16 cellular contexts compared by ENCODE assay signal in the genomic region with DNA sequence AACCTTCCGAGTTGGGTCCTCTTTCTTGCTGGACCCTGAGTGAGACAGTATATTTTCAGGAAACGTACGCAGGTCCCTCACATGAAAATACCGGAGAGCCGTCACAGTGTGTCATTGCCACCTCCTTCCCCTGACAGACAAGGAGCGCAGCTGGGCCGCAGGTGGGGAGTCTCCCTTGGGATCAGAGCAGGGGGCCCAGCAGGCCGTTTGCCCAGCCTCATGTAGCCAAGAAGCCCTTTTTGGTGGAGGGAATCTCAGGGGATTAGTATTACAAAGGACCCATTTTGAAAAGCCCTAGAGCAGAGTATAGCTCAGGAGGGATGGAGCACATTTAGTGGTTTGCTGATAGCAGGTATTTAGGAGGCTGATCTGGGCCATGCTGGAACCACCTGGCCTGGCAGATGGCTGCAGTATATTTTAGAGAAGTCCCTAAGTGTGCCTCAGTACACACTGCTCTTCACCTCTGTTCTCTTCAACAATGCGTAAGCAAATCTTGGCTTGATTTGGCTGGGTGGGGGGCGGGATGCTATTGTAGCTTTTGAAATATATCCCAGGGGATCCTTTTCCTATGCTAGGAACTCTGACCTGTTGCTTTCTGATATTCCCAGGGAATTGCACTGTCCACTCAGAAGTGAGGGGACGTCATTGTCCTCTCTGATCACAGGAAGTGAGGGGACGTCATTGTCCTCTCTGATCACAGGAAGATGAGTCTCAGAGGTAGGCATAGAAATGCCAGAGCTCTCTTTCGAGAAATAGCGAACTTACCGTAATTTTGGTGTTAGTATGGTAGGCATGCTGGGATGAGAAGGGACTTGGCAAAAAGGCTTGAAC.
DNase-seq lines count a peak whose midpoint lies in the region; ATAC-seq, FAIRE-seq and TF ChIP-seq lines count a peak whose summit lies in the region.
"Had no signal": no experiment of that assay in that cellular context is flagged by ENCODE, and none has a peak within 500 bp of the region (broad histone marks: within the 10 kb centered on the region; RNA-seq: fewer than 3 reads in every experiment).

No MANE protein-coding gene starts in this region.

- H2AK5ac ChIP-seq in H1 (ENCODE audit: low read depth, low read length): no peak overlapping the region

- H3K9ac ChIP-seq in BLaER1 (no peak overlapping the region), H1 (replicated peaks in 1 of 4; ENCODE audit: extremely low read depth in 1 of 4, low read depth in 3 of 4, low read length in 3 of 4) (no peak overlapping the region)

- TF ChIP-seq RAD21 in H1 (IDR thresholded peaks at IDR 0.05 in 1 of 2, conservative IDR thresholded peaks at IDR 0.05 in 1 of 2; ENCODE audit: low read depth in 2 of 2, low read length in 2 of 2): no peak

- 0 out of 2 replicates have a peak overlapping the region, but pooled peaks have one; percentile 46 for H2BK12ac ChIP-seq in H1 (ENCODE audit: low read depth, low read length)

- H3K27ac ChIP-seq in BLaER1 (peak overlapping the region; percentile 39; the same call in 1 of the 2 replicates), H1 (ENCODE audit: low read depth, low read length) (no peak overlapping the region)
- H3K27ac ChIP-seq: psoas muscle had no signal

- H3K4me1 ChIP-seq in BLaER1: peaks cover 37% of the 10 kb centered on the region
- H3K4me1 ChIP-seq in H1 (replicated peaks in 1 of 4; ENCODE audit: control insufficient read depth in 3 of 4, insufficient read depth in 4 of 4, low read length in 3 of 4): peaks cover 0 to 3% (median 1%) of the 10 kb centered on the region in 4 experiments; a peak in 1 of 7 replicates
- H3K4me1 ChIP-seq: psoas muscle had no signal

- WGBS in H1 (ENCODE audit: extremely low coverage in 1 of 2, insufficient coverage in 1 of 2, insufficient read length in 1 of 2, insufficient replicate concordance in 2 of 2, low coverage in 1 of 2, low lambda C conversion rate in 2 of 2, missing lambda C conversion rate in 1 of 2), 2 experiments: 90% methylated on average over 15 of the region's 15 CpGs; no CpG with 5 or more reads in 1 of the 2 experiments

- H3K9me3 ChIP-seq in BLaER1 (no peaks in the 10 kb centered on the region), H1 (ENCODE audit: insufficient read depth in 2 of 2, low read depth in 1 of 2, low read length in 1 of 2) (no peaks in the 10 kb centered on the region)
- H3K9me3 ChIP-seq: psoas muscle had no signal

- no peak overlapping the region for H2BK120ac ChIP-seq in H1 (replicated peaks; ENCODE audit: low read depth, low read length)

- H4K91ac ChIP-seq in H1 (replicated peaks; ENCODE audit: insufficient read length, low read length): no peak overlapping the region

- H3K18ac ChIP-seq in H1 (ENCODE audit: extremely low read depth, low read length): peak overlapping the region; percentile 38; the same call in 1 of the 2 replicates

- DNase-seq in G401 (ENCODE audit: low spot score) (peak; percentile 94), NCI-H2171 treated with DMSO at 0.1 percent for 48 hours (lab: John Stamatoyannopoulos, UW) (peak; percentile 99), H1 (ENCODE audit: low read depth in 1 of 2, low spot score in 2 of 2) (no peak), kidney glomerular epithelial cell (lab: John Stamatoyannopoulos, UW) (no peak), NCI-H748 (lab: John Stamatoyannopoulos, UW; ENCODE audit: unreplicated experiment) (no peak), NCI-H1417 treated with DMSO at 0.1 percent for 48 hours (lab: John Stamatoyannopoulos, UW) (no peak)
- DNase-seq: activated CD4-positive, alpha-beta T cell treated with anti-CD3 and anti-CD28 coated beads for 4 hours; activated T-cell treated with anti-CD3 and anti-CD28 coated beads, Interleukin-2, amount 50 U/mL, for 48 hours; dermis blood vessel endothelial cell; NCI-H1105 treated with DMSO at 0.1 percent for 48 hours; nephron progenitor cell; psoas muscle; T-cell had no signal

- H3K4me3 ChIP-seq in BLaER1 (peak overlapping the region; percentile 46), H1 (ENCODE audit: extremely low read depth in 1 of 4, insufficient read depth in 2 of 4, low read depth in 3 of 4, low read length in 4 of 4) (no peak overlapping the region)
- H3K4me3 ChIP-seq: psoas muscle had no signal

- TF ChIP-seq POLR2A in H1 (IDR thresholded peaks at IDR 0.05; ENCODE audit: control extremely low read depth in 1 of 2, low read depth in 2 of 2, low read length in 2 of 2): no peak

- 0 out of 2 replicates have a peak overlapping the region, but pooled peaks have one; percentile 10 for H2BK5ac ChIP-seq in H1 (ENCODE audit: low read depth, low read length)

- H3K56ac ChIP-seq in H1 (replicated peaks; ENCODE audit: insufficient read length, low read depth, low read length): no peak overlapping the region

- no peak overlapping the region for H3K23ac ChIP-seq in H1 (ENCODE audit: insufficient read length)

- no peak for TF ChIP-seq CTCF in H1 (IDR thresholded peaks at IDR 0.05; ENCODE audit: control extremely low read depth in 1 of 3, insufficient read depth in 1 of 3, low read depth in 1 of 3, low read length in 3 of 3)

- peak overlapping the region; percentile 37; the same call in 1 of the 2 replicates for H2AFZ ChIP-seq in H1 (ENCODE audit: low read length)

- in situ Hi-C loops in G401 (cut with HindIII; ENCODE audit: low sequenced_read_pairs): no loop called here

- CTCF ChIA-PET in H1 (lab: Charles Lee; ENCODE audit: partially characterized antibody): interaction anchor here (0.6 to 2.7 kb wide), 17 partner anchors 22 to 714 kb away, joined by 3 to 12 read pairs (median 3); no protein-coding TSS in a partner anchor

- H4K8ac ChIP-seq in H1 (ENCODE audit: extremely low read depth, insufficient read depth, low read length): no peak overlapping the region

- no peak overlapping the region; the same call in 1 of the 2 replicates for H2BK15ac ChIP-seq in H1 (ENCODE audit: low read length)

- FAIRE-seq in H1 (lab: Jason Lieb, UNC): no peak
- FAIRE-seq: HepG2 had no signal

- H3K27me3 ChIP-seq in BLaER1 (no peaks in the 10 kb centered on the region), H1 (replicated peaks in 1 of 4; ENCODE audit: control insufficient read depth in 3 of 4, extremely low read depth in 1 of 4, insufficient read depth in 3 of 4, low read length in 3 of 4) (no peaks in the 10 kb centered on the region; a peak in 1 of 7 replicates)

- no peak for ATAC-seq in GM18867 (IDR thresholded peaks at IDR 0.05; ENCODE audit: unreplicated experiment)
- ATAC-seq: HepG2, psoas muscle, T-cell had no signal

- no peaks in the 10 kb centered on the region for H3K79me2 ChIP-seq in H1 (ENCODE audit: control insufficient read depth in 1 of 2, insufficient read depth in 2 of 2, low read length in 2 of 2)

- no peak overlapping the region for H2BK20ac ChIP-seq in H1 (ENCODE audit: low read length)

- TF ChIP-seq EP300 in H1 (IDR thresholded peaks at IDR 0.05; ENCODE audit: borderline replicate concordance in 1 of 2, low read depth in 2 of 2, low read length in 2 of 2): no peak

- no peak overlapping the region for H3K14ac ChIP-seq in H1 (ENCODE audit: insufficient read length)

- no peaks in the 10 kb centered on the region for H3K36me3 ChIP-seq in BLaER1
- no peaks in the 10 kb centered on the region for H3K36me3 ChIP-seq in H1 (ENCODE audit: control insufficient read depth in 2 of 4, insufficient read depth in 4 of 4, low read length in 3 of 4)

- H4K20me1 ChIP-seq in BLaER1 (no peaks in the 10 kb centered on the region), H1 (replicated peaks in 1 of 2; ENCODE audit: control insufficient read depth in 1 of 2, insufficient read depth in 2 of 2, low read length in 2 of 2) (no peaks in the 10 kb centered on the region)

- no peaks in the 10 kb centered on the region; the same call in none of the 2 replicates for H3K23me2 ChIP-seq in H1 (ENCODE audit: low read depth, low read length)

- H3K4me2 ChIP-seq in BLaER1 (peak overlapping the region; percentile 92), H1 (ENCODE audit: insufficient read depth in 1 of 2, low read depth in 2 of 2, low read length in 2 of 2) (peak overlapping the region in 1 of 2 experiments; percentile 40; a peak in 2 of 4 replicates)

- POLR2A ChIA-PET in H1 (lab: Charles Lee; ENCODE audit: partially characterized antibody): interaction anchor here (0.5 kb wide), 1 partner anchor 203 kb away, joined by 4 read pairs; no protein-coding TSS in a partner anchor

- no peak overlapping the region for H4K5ac ChIP-seq in H1 (ENCODE audit: insufficient read length, low read depth, low read length)

- H3K4ac ChIP-seq in H1 (replicated peaks; ENCODE audit: insufficient read length, low read depth, low read length): no peak overlapping the region

- no peaks in the 10 kb centered on the region for H3K79me1 ChIP-seq in H1 (ENCODE audit: low read depth, low read length)

TF ChIP-seq in H1, 55 proteins besides CTCF, POLR2A, EP300 and RAD21:
- no peak for TF ChIP-seq BACH1 (IDR thresholded peaks at IDR 0.05; ENCODE audit: low read length)
- no peak for TF ChIP-seq SIX5 (IDR thresholded peaks at IDR 0.05; ENCODE audit: low read depth, low read length)
- TF ChIP-seq KDM4A (IDR thresholded peaks at IDR 0.05; ENCODE audit: low read depth, low read length, severe bottlenecking): no peak
- TF ChIP-seq NANOG (IDR thresholded peaks at IDR 0.05; ENCODE audit: insufficient read depth, low read depth, low read length, poor library complexity, severe bottlenecking): no peak
- TF ChIP-seq YY1 (IDR thresholded peaks at IDR 0.05; ENCODE audit: low read depth, low read length): no peak
- no peak for TF ChIP-seq RBBP5 (IDR thresholded peaks at IDR 0.05; ENCODE audit: borderline replicate concordance, low read depth, low read length)
- no peak for TF ChIP-seq RFX5 (IDR thresholded peaks at IDR 0.05; ENCODE audit: borderline replicate concordance, low read depth, low read length)
- no peak for TF ChIP-seq TEAD4 (IDR thresholded peaks at IDR 0.05; ENCODE audit: low read depth, low read length)
- no peak for TF ChIP-seq CTBP2 (IDR thresholded peaks at IDR 0.05; ENCODE audit: borderline replicate concordance, insufficient read depth, insufficient read length, low read length)
- TF ChIP-seq GTF2F1 (IDR thresholded peaks at IDR 0.05; ENCODE audit: borderline replicate concordance, low read depth, low read length): no peak
- no peak for TF ChIP-seq SP2 (IDR thresholded peaks at IDR 0.05; ENCODE audit: low read length)
- no peak for TF ChIP-seq CBX8 (IDR thresholded peaks at IDR 0.05; ENCODE audit: borderline replicate concordance, low read depth, low read length)
- TF ChIP-seq, protein P1, sequence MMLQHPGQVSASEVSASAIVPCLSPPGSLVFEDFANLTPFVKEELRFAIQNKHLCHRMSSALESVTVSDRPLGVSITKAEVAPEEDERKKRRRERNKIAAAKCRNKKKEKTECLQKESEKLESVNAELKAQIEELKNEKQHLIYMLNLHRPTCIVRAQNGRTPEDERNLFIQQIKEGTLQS (IDR thresholded peaks at IDR 0.05; ENCODE audit: insufficient read depth, low read depth, low read length): no peak

Comparison
In these comparisons a context has a peak if more than half of its experiments do, and no peak if none do; other contexts are left out.
1. DNase-seq: peak in G401 (single experiment) and NCI-H2171 treated with DMSO at 0.1 percent for 48 hours (single experiment); none in H1 (0 of 2), kidney glomerular epithelial cell (single experiment), NCI-H748 (single experiment) and NCI-H1417 treated with DMSO at 0.1 percent for 48 hours (single experiment).